In the genomic region with DNA sequence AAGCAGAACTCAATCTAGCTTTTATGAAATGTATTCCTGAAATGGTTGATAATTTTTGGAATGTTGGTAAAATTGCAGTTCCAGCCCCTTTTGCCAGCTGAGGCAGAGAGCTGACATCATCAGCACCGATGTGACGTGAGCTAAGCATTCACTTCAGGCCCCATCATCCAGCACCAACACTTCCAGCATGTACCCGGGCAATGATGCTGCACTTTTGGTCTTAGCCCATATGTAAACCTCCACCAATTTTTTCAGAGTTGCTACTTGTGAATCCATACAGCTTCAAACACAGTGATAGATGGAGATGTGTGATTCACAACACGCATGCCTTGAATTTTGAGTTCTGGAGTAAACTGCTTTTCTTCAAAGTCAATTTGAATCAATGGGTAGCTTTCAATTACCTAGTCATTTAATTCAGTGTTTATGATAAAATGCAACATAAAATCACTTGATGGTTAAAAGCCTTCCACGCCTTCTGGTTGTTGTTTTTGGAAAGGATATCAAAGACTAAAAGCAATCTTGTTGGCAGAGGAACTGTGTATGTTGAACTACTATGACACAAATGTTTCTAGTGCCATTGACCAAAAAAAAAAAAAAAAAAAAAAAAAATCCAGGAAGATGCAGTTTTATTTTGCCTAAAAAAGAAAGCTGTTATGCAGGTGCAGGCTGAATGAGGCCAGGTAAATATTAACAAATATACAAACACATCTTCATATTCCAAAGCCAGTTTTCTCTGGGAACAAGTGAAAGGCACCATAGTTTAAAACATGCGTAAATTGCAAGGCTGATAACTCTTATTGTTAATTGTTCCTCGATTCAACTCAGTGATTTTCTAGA, we compare ENCODE assay signal across 25 cellular contexts.
A peak's percentile ranks its signal among the peaks of the same experiment; 100 is the strongest.
DNase-seq lines count a peak whose midpoint lies in the region; ATAC-seq and TF ChIP-seq lines count a peak whose summit lies in the region.
"Had no signal": no experiment of that assay in that cellular context is flagged by ENCODE, and none has a peak within 500 bp of the region (broad histone marks: within the 10 kb centered on the region; RNA-seq: fewer than 3 reads in every experiment).

No MANE protein-coding gene starts in this region.

- H3K36me3 ChIP-seq in mesenchymal stem cell (ENCODE audit: control insufficient read depth in 1 of 2, insufficient read depth in 2 of 2, low read depth in 1 of 2, low read length in 2 of 2) = peaks cover 22 to 91% of the 10 kb centered on the region in 2 experiments
- peaks cover 0 to 39% of the 10 kb centered on the region in 2 donors for H3K36me3 ChIP-seq in left lung
- H3K36me3 ChIP-seq: transverse colon had no signal

- peak overlapping the region; percentile 89 for H3K27ac ChIP-seq in mesenchymal stem cell (ENCODE audit: low read length, poor library complexity, severe bottlenecking)
- H3K27ac ChIP-seq in left lung = no peak overlapping the region
- H3K27ac ChIP-seq: VCaP had no signal

- no peak overlapping the region for H2AFZ ChIP-seq in mesenchymal stem cell (ENCODE audit: low read depth, low read length)

- peak overlapping the region; percentile 82 for H4K91ac ChIP-seq in mesenchymal stem cell (ENCODE audit: low read length)

- peak overlapping the region; percentile 99 for H2AK5ac ChIP-seq in mesenchymal stem cell (ENCODE audit: low read length, severe bottlenecking)

- no peak overlapping the region for H2BK15ac ChIP-seq in mesenchymal stem cell (ENCODE audit: low read depth, poor library complexity, severe bottlenecking)

- DNase-seq in DMS53 (lab: John Stamatoyannopoulos, UW) (peak; percentile 94), HFFc6 (no peak), RPMI7951 (ENCODE audit: low read depth) (peak; percentile 38), mesenchymal stem cell (no peak), AG08395 (ENCODE audit: low spot score) (no peak), D341Med (ENCODE audit: low spot score) (no peak), amniotic stem cell (lab: John Stamatoyannopoulos, UW) (no peak), left lung (no peak)
- DNase-seq: activated CD4-positive, alpha-beta T cell treated with anti-CD3 and anti-CD28 coated beads, Interleukin-2, amount 50 U/mL, for 4 hours; activated naive CD4-positive, alpha-beta T cell; activated T-cell treated with anti-CD3 and anti-CD28 coated beads for 4 hours; AML-193; cerebellar nuclear complex; effector CD8-positive, alpha-beta T cell; GDM1; heart right ventricle; naive thymus-derived CD4-positive, alpha-beta T cell; NCI-H187; NCI-H510A treated with DMSO at 0.1 percent for 48 hours; SHP77; stimulated activated CD4-positive, alpha-beta T cell treated with anti-CD3 and anti-CD28 coated beads, Interleukin-1b, Interleukin-23, amount 100 ng/mL, for 48 hours; T-helper 1 cell; transverse colon had no signal

- H3K4me1 ChIP-seq in mesenchymal stem cell (ENCODE audit: control insufficient read depth, insufficient read depth, low read depth, low read length) (peaks cover 15% of the 10 kb centered on the region), left lung (peaks cover 7 to 9% of the 10 kb centered on the region in 2 donors)

- peak overlapping the region; percentile 8 for H2BK5ac ChIP-seq in mesenchymal stem cell (ENCODE audit: low read depth, low read length, poor library complexity, severe bottlenecking)

- H3K9ac ChIP-seq in mesenchymal stem cell (ENCODE audit: low read length) = peak overlapping the region; percentile 23

- peak overlapping the region; percentile 29 to 76 for H3K18ac ChIP-seq in mesenchymal stem cell (ENCODE audit: low read depth in 1 of 2, low read length in 2 of 2)

- no peak overlapping the region for H3K4me3 Mint-ChIP-seq in HFFc6
- H3K4me3 Mint-ChIP-seq: naive thymus-derived CD4-positive, alpha-beta T cell; stimulated activated naive CD8-positive, alpha-beta T cell treated with anti-CD3 and anti-CD28 coated beads, Interleukin-15, Interleukin-2, amounts not matched to agents 100 ng/mL and 50 ng/mL, for 24 hours had no signal

- peaks cover 55% of the 10 kb centered on the region for H3K36me3 Mint-ChIP-seq in HFFc6 (ENCODE audit: low read depth)

- H3K9me3 Mint-ChIP-seq in HFFc6 = no peaks in the 10 kb centered on the region
- H3K9me3 Mint-ChIP-seq: naive thymus-derived CD4-positive, alpha-beta T cell; stimulated activated naive CD8-positive, alpha-beta T cell treated with anti-CD3 and anti-CD28 coated beads, Interleukin-15, Interleukin-2, amounts not matched to agents 100 ng/mL and 50 ng/mL, for 24 hours had no signal

- no peak overlapping the region for H3K4ac ChIP-seq in mesenchymal stem cell (ENCODE audit: low read depth in 1 of 2, low read length in 2 of 2)

- intact Hi-C loops in left lung (cut with DNase I) = no loop called here

- no peak overlapping the region for H3K23ac ChIP-seq in mesenchymal stem cell (ENCODE audit: low read length in 2 of 2)

- H3K27ac Mint-ChIP-seq in HFFc6 = peak overlapping the region; percentile 33
- H3K27ac Mint-ChIP-seq: naive thymus-derived CD4-positive, alpha-beta T cell; stimulated activated naive CD8-positive, alpha-beta T cell treated with anti-CD3 and anti-CD28 coated beads, Interleukin-15, Interleukin-2, amounts not matched to agents 100 ng/mL and 50 ng/mL, for 24 hours had no signal

- TF ChIP-seq CTCF in HFFc6 (IDR thresholded peaks at IDR 0.05) (no peak), left lung (IDR thresholded peaks at IDR 0.05) (no peak)

- H3K27me3 Mint-ChIP-seq in HFFc6 (ENCODE audit: insufficient read depth) = peaks cover 4% of the 10 kb centered on the region; the same call in 1 of the 2 replicates

- no peak for ATAC-seq in left lung
- ATAC-seq: heart right ventricle; naive thymus-derived CD4-positive, alpha-beta T cell had no signal

- H4K8ac ChIP-seq in mesenchymal stem cell (ENCODE audit: low read length) = no peak overlapping the region

- H3K4me3 ChIP-seq in mesenchymal stem cell (ENCODE audit: insufficient read depth in 1 of 2, low read depth in 1 of 2, low read length in 2 of 2) (no peak overlapping the region), left lung (no peak overlapping the region)
- H3K4me3 ChIP-seq: heart right ventricle, transverse colon had no signal

- H3K9me3 ChIP-seq in mesenchymal stem cell (ENCODE audit: control insufficient read depth, low read length) (no peaks in the 10 kb centered on the region), left lung (no peaks in the 10 kb centered on the region)
- H3K9me3 ChIP-seq: heart right ventricle, transverse colon had no signal

- no peak overlapping the region for H3K14ac ChIP-seq in mesenchymal stem cell (ENCODE audit: low read length in 2 of 2)

- peak overlapping the region in 1 of 2 experiments; percentile 73 for H2BK12ac ChIP-seq in mesenchymal stem cell (ENCODE audit: low read length in 2 of 2)

- no peak overlapping the region for H3K4me2 ChIP-seq in mesenchymal stem cell (ENCODE audit: low read length, poor library complexity, severe bottlenecking)

- H3K27me3 ChIP-seq in mesenchymal stem cell (ENCODE audit: control insufficient read depth in 1 of 2, insufficient read depth in 1 of 2, low read length in 2 of 2) (no peaks in the 10 kb centered on the region), left lung (no peaks in the 10 kb centered on the region)
- H3K27me3 ChIP-seq: heart right ventricle, transverse colon had no signal

- H3K79me1 ChIP-seq in mesenchymal stem cell (replicated peaks; ENCODE audit: low read length, poor library complexity, severe bottlenecking) = peaks cover 8% of the 10 kb centered on the region

- 89% methylated on average over 6 of the region's 7 CpGs for WGBS in mesenchymal stem cell

- no peak overlapping the region for H2BK120ac ChIP-seq in mesenchymal stem cell (ENCODE audit: low read depth, low read length)

- peaks cover 67% of the 10 kb centered on the region for H3K4me1 Mint-ChIP-seq in HFFc6 (ENCODE audit: low read depth)

Comparison
In these comparisons a context has a peak if more than half of its experiments do, and no peak if none do; other contexts are left out.
1. DNase-seq: peak in DMS53 (single experiment) and RPMI7951 (single experiment); none in HFFc6 (single experiment), mesenchymal stem cell (single experiment), AG08395 (single experiment), D341Med (single experiment), amniotic stem cell (single experiment) and left lung (0 of 2).